In the genomic region with DNA sequence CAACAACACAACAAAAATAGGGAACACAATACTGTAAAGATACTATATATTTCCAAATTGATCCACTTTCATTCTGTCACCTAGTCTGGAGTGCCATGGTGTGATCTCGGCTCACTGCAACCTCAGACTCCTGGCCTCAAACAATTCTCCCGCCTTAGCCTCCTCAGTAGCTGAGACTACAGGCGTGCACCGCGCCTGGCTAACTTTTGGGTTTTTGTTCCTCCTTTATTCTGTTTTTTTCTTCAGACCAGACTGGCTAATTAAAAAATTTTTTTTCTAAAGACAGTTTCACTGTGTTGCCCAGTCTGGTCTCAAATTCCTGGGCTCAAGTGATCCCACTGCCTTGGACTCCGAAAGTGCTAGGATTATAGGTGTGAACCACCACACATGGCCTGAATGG, we compare ENCODE assay signal across 8 cellular contexts. TPM values are rescaled to one million over a fixed set of nuclear protein-coding genes. Genes with fewer than 3 reads are reported as not detected.
"Had no signal": no experiment of that assay in that cellular context is flagged by ENCODE, and none has a peak within 500 bp of the region (broad histone marks: within the 10 kb centered on the region; RNA-seq: fewer than 3 reads in every experiment).

No MANE protein-coding gene starts in this region.

- H3K4me3 ChIP-seq: GM23338, K562 had no signal

- DNase-seq: H9, HCEC 1CT, IMR-90 had no signal

- H3K9me3 Mint-ChIP-seq: GM23338, H9 had no signal

- FAIRE-seq: H1, H54, HTR-8/SVneo, K562 had no signal

- H2AFZ ChIP-seq: GM23338 had no signal

- H3K27ac Mint-ChIP-seq: GM23338, H9 had no signal

- H3K4me3 Mint-ChIP-seq: GM23338, H9 had no signal

- H3K4me2 ChIP-seq: GM23338 had no signal

- ATAC-seq: GM23338, K562 had no signal

RNA-seq across cellular contexts. Expression of a gene that starts 5.3 kb away (rescaled TPM):
- total RNA-seq: H1, H9, IMR-90, K562 had no signal
- polyA plus RNA-seq: IMR-90, K562 had no signal
